8 cellular contexts compared by ENCODE assay signal in genomic region chr7:141071855-141072547, GRCh38. TPM values are rescaled to one million over a fixed set of nuclear protein-coding genes. Genes with fewer than 3 reads are reported as not detected.
DNase-seq lines count a peak whose midpoint lies in the region; ATAC-seq and TF ChIP-seq lines count a peak whose summit lies in the region.

No MANE protein-coding gene starts in this region.

- H2BK5ac ChIP-seq in H9 (ENCODE audit: insufficient read length, low read length), result no peak overlapping the region

- H2AFZ ChIP-seq in H9 (ENCODE audit: low read length) (peak overlapping the region; percentile 45), hepatocyte (no peak overlapping the region)

- H3K23me2 ChIP-seq in H9 (ENCODE audit: insufficient read length, low read depth, low read length, poor library complexity, severe bottlenecking), result peaks cover 29% of the 10 kb centered on the region

- WGBS in H9 (ENCODE audit: extremely low coverage, insufficient read length, low lambda C conversion rate), result no CpG with 5 or more reads among the region's 21 CpGs
- 5% methylated on average over 21 of the region's 21 CpGs for WGBS in hepatocyte (ENCODE audit: low lambda C conversion rate, missing lambda C conversion rate)

- H3K4me2 ChIP-seq in H9 (ENCODE audit: insufficient read depth, insufficient read length, low read length) (peak overlapping the region; percentile 65), hepatocyte (peak overlapping the region; percentile 94)

- H3K9me3 ChIP-seq in H9 (ENCODE audit: control insufficient read depth, low read depth, low read length) (no peaks in the 10 kb centered on the region), hepatocyte (ENCODE audit: low read depth) (no peaks in the 10 kb centered on the region)

- no peak overlapping the region for H2BK20ac ChIP-seq in H9 (ENCODE audit: low read depth, low read length, poor library complexity, severe bottlenecking)

- POLR2A ChIA-PET in activated B cell treated with CpG ODN at 0.5 μM for 24 hours (lab: Charles Lee), result no interaction called here

- no peak overlapping the region for H3K14ac ChIP-seq in H9 (ENCODE audit: insufficient read depth, low read length)

- no peak overlapping the region for H3K23ac ChIP-seq in H9 (ENCODE audit: insufficient read length, low read depth, low read length)

- H2AK5ac ChIP-seq in H9 (ENCODE audit: insufficient read length, low read length), result no peak overlapping the region

- no peak overlapping the region for H4K91ac ChIP-seq in H9 (ENCODE audit: insufficient read length, low read depth, low read length)

- H4K8ac ChIP-seq in H9 (replicated peaks; ENCODE audit: insufficient read length, low read depth, low read length), result no peak overlapping the region

- TF ChIP-seq CTCF in AG10803 (conservative IDR thresholded peaks at IDR 0.05; ENCODE audit: low read length) (no peak), H9 (conservative IDR thresholded peaks at IDR 0.05) (no peak), activated B cell treated with CpG ODN at 0.5 μM for 24 hours (IDR thresholded peaks at IDR 0.05) (no peak), hepatocyte (IDR thresholded peaks at IDR 0.05; ENCODE audit: poor library complexity) (no peak), CD14-positive monocyte (IDR thresholded peaks at IDR 0.05) (no peak)

- H3K18ac ChIP-seq in H9 (ENCODE audit: insufficient read length, low read depth, low read length), result peak overlapping the region; percentile 13

- H3K27ac Mint-ChIP-seq in H9, result 0 out of 7 replicates have a peak overlapping the region, but pooled peaks of 1 of the 3 experiments have one; percentile 20
- H3K27ac Mint-ChIP-seq in activated B cell treated with CpG ODN at 0.5 μM for 24 hours, result no peak overlapping the region
- no peak overlapping the region for H3K27ac Mint-ChIP-seq in stimulated activated naive CD8-positive, alpha-beta T cell treated with anti-CD3 and anti-CD28 coated beads, Interleukin-15, amount 100 ng/mL, for 72 hours
- no peak overlapping the region for H3K27ac Mint-ChIP-seq in CD14-positive monocyte

- H3K4me1 ChIP-seq in H9 (ENCODE audit: insufficient read depth, low read length) (no peaks in the 10 kb centered on the region; the same call in 1 of the 2 replicates), hepatocyte (ENCODE audit: insufficient read depth) (peaks cover 20% of the 10 kb centered on the region)

- H3K36me3 Mint-ChIP-seq in H9 (ENCODE audit: insufficient read depth in 1 of 3, low read depth in 3 of 3), result peaks cover 0 to 8% (median 2%) of the 10 kb centered on the region in 3 experiments; a peak in 4 of 7 replicates
- H3K36me3 Mint-ChIP-seq in activated B cell treated with CpG ODN at 0.5 μM for 24 hours (ENCODE audit: low read depth), result no peaks in the 10 kb centered on the region
- peaks cover 0 to 2% of the 10 kb centered on the region in 2 donors for H3K36me3 Mint-ChIP-seq in CD14-positive monocyte

- DNase-seq in AG10803 (ENCODE audit: low read depth) (no peak), H9 (peak; percentile 54), activated B cell treated with CpG ODN at 0.5 μM for 24 hours (no peak), hepatocyte (ENCODE audit: low spot score) (no peak), CD14-positive monocyte (ENCODE audit: low spot score) (no peak), GF-D8 (lab: John Stamatoyannopoulos, UW) (no peak)
- DNase-seq in stimulated activated naive CD8-positive, alpha-beta T cell treated with anti-CD3 and anti-CD28 coated beads, Interleukin-15, amount 100 ng/mL, for 72 hours, result peak in 1 of 2 donors; percentile 7

- H3K9me3 Mint-ChIP-seq in H9 (peaks cover 0 to 7% of the 10 kb centered on the region in 2 experiments; a peak in 3 of 5 replicates), activated B cell treated with CpG ODN at 0.5 μM for 24 hours (no peaks in the 10 kb centered on the region), CD14-positive monocyte (peaks cover 0 to 23% (median 7%) of the 10 kb centered on the region in 7 donors)
- H3K9me3 Mint-ChIP-seq in stimulated activated naive CD8-positive, alpha-beta T cell treated with anti-CD3 and anti-CD28 coated beads, Interleukin-15, amount 100 ng/mL, for 72 hours, result no peaks in the 10 kb centered on the region

- H3K9ac ChIP-seq in H9 (ENCODE audit: extremely low read depth, insufficient read length, low read length), result no peak overlapping the region

- CTCF ChIA-PET in activated B cell treated with CpG ODN at 0.5 μM for 24 hours (lab: Charles Lee), result no interaction called here

- no peak overlapping the region for H2BK120ac ChIP-seq in H9 (ENCODE audit: low read depth, low read length, poor library complexity, severe bottlenecking)

- H2BK15ac ChIP-seq in H9 (ENCODE audit: low read depth, low read length), result no peak overlapping the region

- H3K27me3 ChIP-seq in H9 (ENCODE audit: insufficient read depth, low read length), result no peaks in the 10 kb centered on the region; the same call in 1 of the 2 replicates
- H3K27me3 ChIP-seq in hepatocyte, result peaks cover 77% of the 10 kb centered on the region

- H3K27ac ChIP-seq in H9 (ENCODE audit: insufficient read length, low read depth, low read length) (no peak overlapping the region), hepatocyte (no peak overlapping the region)

- no peak overlapping the region for H3T11ph ChIP-seq in H9 (ENCODE audit: low read length)

- intact Hi-C loops in activated B cell treated with CpG ODN at 0.5 μM for 24 hours (cut with micrococcal nuclease), result loop anchor here (2.0 to 10.0 kb wide), 3 partner anchors 123 to 583 kb away; no protein-coding TSS in a partner anchor
- intact Hi-C loops in CD14-positive monocyte (cut with micrococcal nuclease), result no loop called here

- H3K79me2 ChIP-seq in H9 (ENCODE audit: insufficient read depth, low read length), result no peaks in the 10 kb centered on the region
- H3K79me2 ChIP-seq in hepatocyte, result no peaks in the 10 kb centered on the region

- no peak overlapping the region for H3K4ac ChIP-seq in H9 (ENCODE audit: low read depth, low read length)

- peaks cover 22 to 28% of the 10 kb centered on the region in 2 experiments for H3K4me1 Mint-ChIP-seq in H9
- peaks cover 26% of the 10 kb centered on the region for H3K4me1 Mint-ChIP-seq in activated B cell treated with CpG ODN at 0.5 μM for 24 hours
- H3K4me1 Mint-ChIP-seq in stimulated activated naive CD8-positive, alpha-beta T cell treated with anti-CD3 and anti-CD28 coated beads, Interleukin-15, amount 100 ng/mL, for 72 hours, result peaks cover 34% of the 10 kb centered on the region
- peaks cover 17% of the 10 kb centered on the region for H3K4me1 Mint-ChIP-seq in CD14-positive monocyte

- no peaks in the 10 kb centered on the region for H3K36me3 ChIP-seq in hepatocyte (replicated peaks; ENCODE audit: insufficient read depth, low read depth)

- H3K4me3 ChIP-seq in AG10803 (ENCODE audit: low read length) (peak overlapping the region; percentile 46), hepatocyte (no peak overlapping the region)

- H3K27me3 Mint-ChIP-seq in H9 (ENCODE audit: low read depth), result peaks cover 58% of the 10 kb centered on the region
- H3K27me3 Mint-ChIP-seq in activated B cell treated with CpG ODN at 0.5 μM for 24 hours, result peaks cover 48% of the 10 kb centered on the region
- peaks cover 60% of the 10 kb centered on the region for H3K27me3 Mint-ChIP-seq in stimulated activated naive CD8-positive, alpha-beta T cell treated with anti-CD3 and anti-CD28 coated beads, Interleukin-15, amount 100 ng/mL, for 72 hours
- H3K27me3 Mint-ChIP-seq in CD14-positive monocyte (ENCODE audit: low read depth in 3 of 3), result peaks cover 46 to 68% (median 53%) of the 10 kb centered on the region in 3 donors

- no peak overlapping the region for H3K56ac ChIP-seq in H9 (ENCODE audit: insufficient read length, low read depth, low read length)

- H4K20me1 ChIP-seq in H9 (ENCODE audit: control insufficient read depth, insufficient read depth, insufficient read length), result no peaks in the 10 kb centered on the region
- no peaks in the 10 kb centered on the region for H4K20me1 ChIP-seq in hepatocyte (ENCODE audit: insufficient read depth, poor library complexity, severe bottlenecking)

- H3K4me3 Mint-ChIP-seq in H9 (peak overlapping the region; percentile 83 to 89), activated B cell treated with CpG ODN at 0.5 μM for 24 hours (peak overlapping the region; percentile 67), CD14-positive monocyte (peak overlapping the region in 1 of 2 donors; percentile 85)
- H3K4me3 Mint-ChIP-seq in stimulated activated naive CD8-positive, alpha-beta T cell treated with anti-CD3 and anti-CD28 coated beads, Interleukin-15, amount 100 ng/mL, for 72 hours, result peak overlapping the region; percentile 85 to 91

- ATAC-seq in activated B cell treated with CpG ODN at 0.5 μM for 24 hours (ENCODE audit: low read depth), result no peak
- ATAC-seq in stimulated activated naive CD8-positive, alpha-beta T cell treated with anti-CD3 and anti-CD28 coated beads, Interleukin-15, amount 100 ng/mL, for 72 hours, result no peak
- ATAC-seq in GM19452 (IDR thresholded peaks at IDR 0.05; ENCODE audit: unreplicated experiment), result no peak

- no peaks in the 10 kb centered on the region for H3K79me1 ChIP-seq in H9 (ENCODE audit: insufficient read depth, low read depth, low read length, poor library complexity, severe bottlenecking)

- no peaks in the 10 kb centered on the region for H3K9me2 ChIP-seq in hepatocyte (replicated peaks; ENCODE audit: insufficient read depth)

- no peak overlapping the region for H4K5ac ChIP-seq in H9 (ENCODE audit: insufficient read length, low read depth, low read length)

- no peak overlapping the region for H2BK12ac ChIP-seq in H9 (ENCODE audit: insufficient read length, low read depth, low read length)

RNA-seq across cellular contexts. Expression of gene TMEM178B, which starts 1.9 kb away (rescaled TPM):
- total RNA-seq in H9 (2021) (9.3 and 11.3 TPM in 2 replicates), activated B cell treated with CpG ODN at 0.5 μM for 24 hours (0.17 and 0.49 TPM in 2 replicates), hepatocyte (0.30 and 0.36 TPM in 2 replicates)
- polyA plus RNA-seq in hepatocyte (0.24 and 0.26 TPM in 2 replicates), CD14-positive monocyte (not detected)

RNA-seq across cellular contexts. Expression of gene MRPS33, which starts 57.2 kb away (rescaled TPM):
- total RNA-seq in H9 (2021), result 58.3 and 64.2 TPM in 2 replicates
- total RNA-seq in activated B cell treated with CpG ODN at 0.5 μM for 24 hours, result 37.5 and 46.4 TPM in 2 replicates
- total RNA-seq in hepatocyte, result 33.8 and 37.6 TPM in 2 replicates
- polyA plus RNA-seq in hepatocyte, result 71.0 and 82.9 TPM in 2 replicates
- polyA plus RNA-seq in CD14-positive monocyte, result 10 to 100 TPM; 45.0 to 52.7 TPM
